In the genomic region with DNA sequence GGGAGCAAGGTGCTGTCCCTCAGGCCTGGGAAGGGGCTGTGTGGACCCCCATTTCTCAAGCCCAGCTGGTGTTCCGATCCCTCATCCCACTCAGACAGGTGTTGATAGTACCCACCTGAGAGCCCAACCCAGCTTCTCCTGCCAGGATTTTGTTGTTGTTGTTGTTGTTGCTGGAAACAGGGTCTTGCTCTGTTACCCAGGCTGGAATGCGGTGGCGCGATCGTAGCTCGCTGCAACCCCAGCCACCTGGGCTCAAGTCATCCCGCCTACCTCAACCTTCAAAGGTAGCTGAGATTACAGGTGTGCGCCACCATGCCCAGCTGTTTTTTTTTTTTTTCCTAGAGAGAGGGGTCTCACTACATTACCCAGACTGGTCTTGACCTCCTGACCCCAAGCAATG, we compare ENCODE assay signal across 1 cellular context.
A peak's percentile ranks its signal among the peaks of the same experiment; 100 is the strongest.
TF ChIP-seq lines count a peak whose summit lies in the region.

No MANE protein-coding gene starts in this region.

TF ChIP-seq in H1, 55 proteins besides CTCF, POLR2A, EP300 and RAD21:
- TF ChIP-seq BACH1 (IDR thresholded peaks at IDR 0.05; ENCODE audit: low read length) (no peak), RXRA (IDR thresholded peaks at IDR 0.05; ENCODE audit: insufficient read depth, low read depth, low read length) (0 out of 2 replicates have a peak, but pooled peaks have one; percentile 37), TEAD4 (IDR thresholded peaks at IDR 0.05; ENCODE audit: low read depth, low read length) (peak; percentile 86), NRF1 (IDR thresholded peaks at IDR 0.05; ENCODE audit: low read depth, low read length) (no peak), CEBPB (IDR thresholded peaks at IDR 0.05; ENCODE audit: low read depth, low read length) (no peak), SRF (IDR thresholded peaks at IDR 0.05; ENCODE audit: low read depth, low read length) (no peak), SIX5 (IDR thresholded peaks at IDR 0.05; ENCODE audit: low read depth, low read length) (no peak), HDAC6 (IDR thresholded peaks at IDR 0.05; ENCODE audit: low read depth, low read length) (no peak), TCF12 (IDR thresholded peaks at IDR 0.05; ENCODE audit: low read depth, low read length) (0 out of 2 replicates have a peak, but pooled peaks have one; percentile 45)
- TF ChIP-seq, protein P1, sequence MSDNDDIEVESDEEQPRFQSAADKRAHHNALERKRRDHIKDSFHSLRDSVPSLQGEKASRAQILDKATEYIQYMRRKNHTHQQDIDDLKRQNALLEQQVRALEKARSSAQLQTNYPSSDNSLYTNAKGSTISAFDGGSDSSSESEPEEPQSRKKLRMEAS (IDR thresholded peaks at IDR 0.05): no peak
- TF ChIP-seq, protein P2, sequence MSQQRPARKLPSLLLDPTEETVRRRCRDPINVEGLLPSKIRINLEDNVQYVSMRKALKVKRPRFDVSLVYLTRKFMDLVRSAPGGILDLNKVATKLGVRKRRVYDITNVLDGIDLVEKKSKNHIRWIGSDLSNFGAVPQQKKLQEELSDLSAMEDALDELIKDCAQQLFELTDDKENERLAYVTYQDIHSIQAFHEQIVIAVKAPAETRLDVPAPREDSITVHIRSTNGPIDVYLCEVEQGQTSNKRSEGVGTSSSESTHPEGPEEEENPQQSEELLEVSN (IDR thresholded peaks at IDR 0.05): no peak
